Comparison of ENCODE assay signal across 14 cellular contexts in the genomic region with DNA sequence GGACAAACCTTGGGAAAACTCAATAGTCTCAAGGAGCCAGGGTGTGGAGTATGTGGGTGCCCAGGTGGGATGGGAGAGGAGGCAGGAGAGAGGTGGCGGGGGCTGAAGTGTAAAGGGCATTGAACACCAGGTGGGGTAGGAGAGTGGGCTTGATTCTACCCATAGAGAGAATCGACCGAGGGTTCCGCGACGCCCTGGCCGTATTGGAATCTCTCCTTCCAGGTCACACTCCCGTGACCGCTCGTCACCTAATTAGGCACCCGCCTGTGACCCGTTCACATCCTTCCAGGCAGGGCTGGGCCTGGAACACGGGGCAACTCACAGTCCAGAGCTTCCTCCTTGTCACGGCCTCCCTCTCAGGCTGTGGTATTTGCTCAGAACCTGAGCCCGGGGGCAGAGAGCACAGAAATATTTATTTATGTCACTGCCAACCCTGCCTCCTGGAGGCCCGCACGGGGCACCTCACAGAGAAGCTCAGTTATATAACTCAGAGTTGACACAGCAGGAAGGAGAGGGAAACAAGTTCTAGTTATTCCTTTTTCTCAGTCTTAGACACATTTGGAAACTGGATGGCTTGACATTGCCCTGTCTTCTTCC. TPM values are rescaled to one million over a fixed set of nuclear protein-coding genes. Genes with fewer than 3 reads are reported as not detected.
DNase-seq lines count a peak whose midpoint lies in the region; ATAC-seq, FAIRE-seq and TF ChIP-seq lines count a peak whose summit lies in the region.
"Had no signal": no experiment of that assay in that cellular context is flagged by ENCODE, and none has a peak within 500 bp of the region (broad histone marks: within the 10 kb centered on the region; RNA-seq: fewer than 3 reads in every experiment).

No MANE protein-coding gene starts in this region.

- POLR2A ChIA-PET in A549 (lab: Yijun Ruan, JAX) = no interaction called here
- POLR2A ChIA-PET in CD8-positive, alpha-beta memory T cell (lab: Charles Lee) = no interaction called here

- TF ChIP-seq CTCF in A549 (IDR thresholded peaks at IDR 0.05) (no peak; the same call in 2 of the 3 replicates), bronchial epithelial cell (IDR thresholded peaks at IDR 0.05; ENCODE audit: insufficient read depth, low read length, severe bottlenecking) (peak; percentile 20)

- no peak overlapping the region for H4K5ac ChIP-seq in mesendoderm (ENCODE audit: low read length)

- no peaks in the 10 kb centered on the region for H3K36me3 ChIP-seq in bronchial epithelial cell (ENCODE audit: control insufficient read depth, insufficient read depth, low read length)
- no peaks in the 10 kb centered on the region for H3K36me3 ChIP-seq in mesendoderm (ENCODE audit: control insufficient read depth, insufficient read depth, low read length)
- H3K36me3 ChIP-seq in CD8-positive, alpha-beta memory T cell (ENCODE audit: insufficient read depth, low read length) = no peaks in the 10 kb centered on the region

- H3K4me3 ChIP-seq in A549 (0 out of 3 replicates have a peak overlapping the region, but pooled peaks have one; percentile 16), bronchial epithelial cell (ENCODE audit: low read depth, low read length) (no peak overlapping the region), mesendoderm (ENCODE audit: low read length) (no peak overlapping the region)
- no peak overlapping the region for H3K4me3 ChIP-seq in CD8-positive, alpha-beta memory T cell (ENCODE audit: low read length)

- H3K27me3 Mint-ChIP-seq in immature natural killer cell (ENCODE audit: low read depth in 3 of 3) = peaks cover 6 to 9% (median 8%) of the 10 kb centered on the region in 3 donors
- H3K27me3 Mint-ChIP-seq in CD8-positive, alpha-beta memory T cell = peaks cover 0 to 3% of the 10 kb centered on the region in 2 donors

- H3K23ac ChIP-seq in mesendoderm (ENCODE audit: low read length) = no peak overlapping the region

- peaks cover 12% of the 10 kb centered on the region in 2 donors for H3K4me1 Mint-ChIP-seq in immature natural killer cell
- H3K4me1 Mint-ChIP-seq in CD8-positive, alpha-beta memory T cell = peaks cover 6 to 10% (median 9%) of the 10 kb centered on the region in 3 donors

- H2BK15ac ChIP-seq in mesendoderm (replicated peaks; ENCODE audit: low read depth) = no peak overlapping the region

- H3K79me2 ChIP-seq in mesendoderm (ENCODE audit: control insufficient read depth, insufficient read depth, low read length) = no peaks in the 10 kb centered on the region

- H3K18ac ChIP-seq in mesendoderm (ENCODE audit: low read length) = no peak overlapping the region

- no peak for TF ChIP-seq POLR2A in A549 (IDR thresholded peaks at IDR 0.05; ENCODE audit: low read length)

- ATAC-seq in A549 (peak; percentile 88 to 92), HG03432 (IDR thresholded peaks at IDR 0.05; ENCODE audit: unreplicated experiment) (no peak)
- ATAC-seq: CD8-positive, alpha-beta T cell had no signal

- DNase-seq in A549 (ENCODE audit: low read depth in 1 of 2, low spot score in 1 of 2) = peak; percentile 36 to 73
- DNase-seq in HPDE6-E6E7 (ENCODE audit: extremely low spot score) = peak; percentile 37
- DNase-seq in bronchial epithelial cell (ENCODE audit: low read depth) = peak; percentile 55
- DNase-seq in mesendoderm = peak; percentile 47
- DNase-seq in NCI-H187 (lab: John Stamatoyannopoulos, UW) = no peak
- DNase-seq in immature natural killer cell = no peak
- no peak for DNase-seq in CD8-positive, alpha-beta memory T cell
- DNase-seq: effector CD4-positive, alpha-beta T cell; NCI-H1092; stimulated activated CD4-positive, alpha-beta T cell treated with anti-CD3 and anti-CD28 coated beads, Interleukin-4, amount 100 ng/mL, for 4 hours had no signal

- H4K8ac ChIP-seq in mesendoderm (ENCODE audit: low read depth, low read length) = no peak overlapping the region

- H2BK5ac ChIP-seq in mesendoderm (ENCODE audit: low read length) = no peak overlapping the region

- CTCF ChIA-PET in A549 (lab: Yijun Ruan, JAX) = interaction anchor here (0.5 to 1.6 kb wide), 5 partner anchors 10 to 88 kb away, joined by 3 to 4 read pairs (median 3); no protein-coding TSS in a partner anchor
- CTCF ChIA-PET in CD8-positive, alpha-beta memory T cell (lab: Charles Lee) = no interaction called here

- no peak overlapping the region for H2AK5ac ChIP-seq in mesendoderm (ENCODE audit: low read length)

- H3K4ac ChIP-seq in mesendoderm (ENCODE audit: low read depth, low read length) = no peak overlapping the region

- no peak for TF ChIP-seq EP300 in A549 (IDR thresholded peaks at IDR 0.05)

- H3K9me3 Mint-ChIP-seq in immature natural killer cell = no peaks in the 10 kb centered on the region
- no peaks in the 10 kb centered on the region for H3K9me3 Mint-ChIP-seq in CD8-positive, alpha-beta memory T cell
- H3K9me3 Mint-ChIP-seq: activated T-helper 2 cell treated with anti-CD3 and anti-CD28 coated beads, Interferon-gamma antibody, Interleukin-2, Interleukin-4, amounts not matched to agents 10 μg/mL and 5 μg/mL and 100 μg/mL, durations not matched to agents 14 hours and 24 hours and 36 hours; CD8-positive, alpha-beta T cell had no signal

- H3K36me3 Mint-ChIP-seq in immature natural killer cell = no peaks in the 10 kb centered on the region
- H3K36me3 Mint-ChIP-seq in CD8-positive, alpha-beta memory T cell = no peaks in the 10 kb centered on the region
- H3K36me3 Mint-ChIP-seq: CD8-positive, alpha-beta T cell had no signal

- H3K27me3 ChIP-seq in bronchial epithelial cell (ENCODE audit: control insufficient read depth, insufficient read depth, low read length) (no peaks in the 10 kb centered on the region), mesendoderm (ENCODE audit: insufficient read depth, low read length, poor library complexity) (no peaks in the 10 kb centered on the region)
- H3K27me3 ChIP-seq in CD8-positive, alpha-beta memory T cell (ENCODE audit: insufficient read depth, low read length, poor library complexity, severe bottlenecking) = no peaks in the 10 kb centered on the region

- no peak overlapping the region for H3K9ac ChIP-seq in mesendoderm (ENCODE audit: low read length)

- H3K27ac ChIP-seq in A549 (peak overlapping the region; percentile 76 to 86), mesendoderm (ENCODE audit: low read depth, low read length) (no peak overlapping the region)
- no peak overlapping the region for H3K27ac ChIP-seq in CD8-positive, alpha-beta memory T cell (ENCODE audit: low read depth, low read length)

- WGBS in A549 (ENCODE audit: missing lambda C conversion rate) = 13% methylated on average over 17 of the region's 17 CpGs
- WGBS in mesendoderm (ENCODE audit: extremely low coverage, insufficient coverage, low lambda C conversion rate) = no CpG with 5 or more reads among the region's 17 CpGs

- H2BK120ac ChIP-seq in mesendoderm (ENCODE audit: low read depth, low read length) = no peak overlapping the region

- no peak overlapping the region for H3K56ac ChIP-seq in mesendoderm (ENCODE audit: low read length)

- no peaks in the 10 kb centered on the region for H3K79me1 ChIP-seq in mesendoderm (ENCODE audit: low read length)

- H3K4me3 Mint-ChIP-seq in immature natural killer cell = no peak overlapping the region
- no peak overlapping the region for H3K4me3 Mint-ChIP-seq in CD8-positive, alpha-beta memory T cell
- H3K4me3 Mint-ChIP-seq: CD8-positive, alpha-beta T cell had no signal

- H3K9me3 ChIP-seq in A549 = no peaks in the 10 kb centered on the region
- no peaks in the 10 kb centered on the region for H3K9me3 ChIP-seq in CD8-positive, alpha-beta memory T cell (ENCODE audit: low read length)

- H3K4me2 ChIP-seq in A549 (peak overlapping the region; percentile 87), mesendoderm (ENCODE audit: low read length) (no peak overlapping the region)

- FAIRE-seq in A549 (lab: Jason Lieb, UNC) (no peak), bronchial epithelial cell (lab: Jason Lieb, UNC) (no peak)

- no peak overlapping the region for H3K27ac Mint-ChIP-seq in immature natural killer cell
- H3K27ac Mint-ChIP-seq in CD8-positive, alpha-beta memory T cell = peak overlapping the region in 1 of 8 donors; percentile 65
- H3K27ac Mint-ChIP-seq: activated T-helper 2 cell treated with anti-CD3 and anti-CD28 coated beads, Interferon-gamma antibody, Interleukin-2, Interleukin-4, amounts not matched to agents 10 μg/mL and 5 μg/mL and 100 μg/mL, durations not matched to agents 14 hours and 24 hours and 36 hours; CD8-positive, alpha-beta T cell had no signal

- TF ChIP-seq RAD21 in A549 (conservative IDR thresholded peaks at IDR 0.05 in 1 of 2, IDR thresholded peaks at IDR 0.05 in 1 of 2) = no peak

- H3K4me1 ChIP-seq in A549 (peaks cover 44% of the 10 kb centered on the region), mesendoderm (ENCODE audit: control insufficient read depth, low read depth, low read length) (peaks cover 7% of the 10 kb centered on the region)
- H3K4me1 ChIP-seq in CD8-positive, alpha-beta memory T cell (ENCODE audit: insufficient read depth, low read length) = no peaks in the 10 kb centered on the region

RNA-seq across cellular contexts. Expression of a gene that starts 12.0 kb away (rescaled TPM):
- polyA plus RNA-seq in A549 (2011; rRNA removed) (1.7 and 2.2 TPM in 2 replicates), A549 (2017; fragmentation: RNase III; extraction: RNeasy Plus Mini Kit Qiagen cat#74134 plus additional on column Dnase treatment) (0.08 to 0.24 TPM (median 0.13 TPM) in 3 replicates), immature natural killer cell (not detected)
- polyA plus RNA-seq in A549 (2012; cell fraction: cytosol; rRNA removed) = 0.08 and 0.09 TPM in 2 replicates
- polyA plus RNA-seq in A549 (2012; cell fraction: nucleus; rRNA removed) = 0.04 and 0.12 TPM in 2 replicates
- polyA minus RNA-seq in A549 (2011; rRNA and poly(A)+ RNA removed) = 1.8 and 2.5 TPM in 2 replicates
- 0.13 TPM in 1 of 2 replicates, not detected in the other for total RNA-seq in bronchial epithelial cell
- polyA plus RNA-seq in mesendoderm (2013, experiment 1 of 2) = 0.01 TPM
- 0.01 TPM for polyA plus RNA-seq in mesendoderm (2013, experiment 2 of 2)
- total RNA-seq in CD8-positive, alpha-beta memory T cell = under 1 TPM in 1 of 2 experiments, not detected in 1; 0.04 TPM
- not detected for polyA plus RNA-seq in CD8-positive, alpha-beta memory T cell
- total RNA-seq: activated T-helper 2 cell treated with anti-CD3 and anti-CD28 coated beads, Interferon-gamma antibody, Interleukin-2, Interleukin-4, amounts not matched to agents 10 μg/mL and 5 μg/mL and 100 μg/mL, durations not matched to agents 14 hours and 24 hours and 36 hours; mesenteric fat pad had no signal

Comparison
In these comparisons a context has a peak if more than half of its experiments do, and no peak if none do; other contexts are left out.
1. DNase-seq: peak in A549 (2 of 2), HPDE6-E6E7 (single experiment), bronchial epithelial cell (single experiment) and mesendoderm (single experiment); none in NCI-H187 (0 of 2), immature natural killer cell (0 of 3) and CD8-positive, alpha-beta memory T cell (0 of 5).
2. H3K27ac ChIP-seq: peak in A549 (2 of 2); none in mesendoderm (single experiment) and CD8-positive, alpha-beta memory T cell (single experiment).